8 cellular contexts compared by ENCODE assay signal in genomic region chr6:158322724-158323560, GRCh38. TPM values are rescaled to one million over a fixed set of nuclear protein-coding genes. Genes with fewer than 3 reads are reported as not detected.
DNase-seq lines count a peak whose midpoint lies in the region; ATAC-seq, FAIRE-seq and TF ChIP-seq lines count a peak whose summit lies in the region.

No MANE protein-coding gene starts in this region.

- no peak overlapping the region for H3K4me3 ChIP-seq in astrocyte (ENCODE audit: insufficient read depth, low read depth, low read length)
- no peak overlapping the region for H3K4me3 ChIP-seq in pancreas
- no peak overlapping the region for H3K4me3 ChIP-seq in lower leg skin (ENCODE audit: low read depth, poor library complexity, severe bottlenecking)

- H3K27ac ChIP-seq in astrocyte (ENCODE audit: low read depth, low read length) (no peak overlapping the region), pancreas (peak overlapping the region in 2 of 4 donors; percentile 57 to 58)

- H3K27me3 Mint-ChIP-seq in astrocyte (ENCODE audit: low read depth, unreplicated experiment): no peaks in the 10 kb centered on the region

- no peak overlapping the region for H3K4me3 Mint-ChIP-seq in astrocyte (ENCODE audit: unreplicated experiment)

- no peak for TF ChIP-seq POLR2A in lower leg skin (IDR thresholded peaks at IDR 0.05)

- peaks cover 18% of the 10 kb centered on the region for H3K4me1 Mint-ChIP-seq in astrocyte (ENCODE audit: low read depth, unreplicated experiment)

- peaks cover 13% of the 10 kb centered on the region for H3K36me3 Mint-ChIP-seq in astrocyte (ENCODE audit: low read depth, unreplicated experiment)

- no peak overlapping the region for H3K9ac ChIP-seq in astrocyte (ENCODE audit: low read length)

- no peaks in the 10 kb centered on the region for H3K9me3 Mint-ChIP-seq in astrocyte (ENCODE audit: unreplicated experiment)

- H3K9me3 ChIP-seq in astrocyte (ENCODE audit: insufficient read depth, low read depth, low read length) (no peaks in the 10 kb centered on the region), pancreas (no peaks in the 10 kb centered on the region)

- no peaks in the 10 kb centered on the region for H3K36me3 ChIP-seq in astrocyte (ENCODE audit: insufficient read depth, low read length)
- no peaks in the 10 kb centered on the region for H3K36me3 ChIP-seq in pancreas

- TF ChIP-seq CTCF in astrocyte (IDR thresholded peaks at IDR 0.05; ENCODE audit: insufficient read depth, low read depth, low read length): no peak
- no peak for TF ChIP-seq CTCF in pancreas (IDR thresholded peaks at IDR 0.05)
- TF ChIP-seq CTCF in lower leg skin (IDR thresholded peaks at IDR 0.05): no peak

- peaks cover 62% of the 10 kb centered on the region for H4K20me1 ChIP-seq in astrocyte (ENCODE audit: insufficient read depth, low read length)

- DNase-seq in DMS 273 (lab: John Stamatoyannopoulos, UW; ENCODE audit: unreplicated experiment): peak; percentile 77
- DNase-seq in astrocyte (ENCODE audit: low read depth): peak; percentile 85
- DNase-seq in pancreas: no peak
- no peak for DNase-seq in lower leg skin (ENCODE audit: low spot score in 2 of 2)
- no peak for DNase-seq in activated naive CD4-positive, alpha-beta T cell (lab: John Stamatoyannopoulos, UW)
- DNase-seq in medulla oblongata (ENCODE audit: extremely low spot score): no peak

- peaks cover 76% of the 10 kb centered on the region for H3K79me2 ChIP-seq in astrocyte (ENCODE audit: insufficient read depth, low read length)

- intact Hi-C loops in pancreas (cut with DNase I): no loop called here
- intact Hi-C loops in lower leg skin (cut with DNase I; ENCODE audit: low total_unique reads): no loop called here

- no peak overlapping the region for H3K4me2 ChIP-seq in astrocyte (ENCODE audit: low read length)

- 44 to 52% methylated on average over 11 of the region's 11 CpGs for WGBS in pancreas, 2 donors
- 66 to 74% methylated on average over 11 of the region's 11 CpGs for WGBS in lower leg skin, 2 donors

- no peak overlapping the region for H2AFZ ChIP-seq in astrocyte (ENCODE audit: low read depth, low read length)

- no peaks in the 10 kb centered on the region for H3K27me3 ChIP-seq in astrocyte (ENCODE audit: insufficient read depth, low read length)
- H3K27me3 ChIP-seq in pancreas: no peaks in the 10 kb centered on the region

- no peak overlapping the region for H3K27ac Mint-ChIP-seq in astrocyte (ENCODE audit: unreplicated experiment)

- peaks cover 15% of the 10 kb centered on the region for H3K4me1 ChIP-seq in astrocyte (ENCODE audit: insufficient read depth, low read length)
- H3K4me1 ChIP-seq in pancreas: peaks cover 10 to 26% (median 23%) of the 10 kb centered on the region in 3 donors

- ATAC-seq in GM19452 (IDR thresholded peaks at IDR 0.05; ENCODE audit: unreplicated experiment) (peak; percentile 87), HG03342 (IDR thresholded peaks at IDR 0.05; ENCODE audit: unreplicated experiment) (peak; percentile 76), pancreas (peak; percentile 80 to 89 (median 86))

- FAIRE-seq in astrocyte (lab: Jason Lieb, UNC) (peak; percentile 77), pancreas (lab: Jason Lieb, UNC) (no peak)

RNA-seq across cellular contexts. Expression of gene TULP4, which starts 10.7 kb away (rescaled TPM):
- total RNA-seq in astrocyte (79.1 and 91.2 TPM in 2 replicates), pancreas (10 to 100 TPM; 46.0 to 88.8 (median 58.4) TPM), lower leg skin (100 to 1,000 TPM; 141 to 198 (median 148) TPM)
- 1 to 10 TPM; 3.1 to 8.1 TPM for polyA plus RNA-seq in pancreas

Comparison
In these comparisons a context has a peak if more than half of its experiments do, and no peak if none do; other contexts are left out.
1. DNase-seq: peak in DMS 273 (single experiment) and astrocyte (single experiment); none in pancreas (0 of 6), lower leg skin (0 of 2), activated naive CD4-positive, alpha-beta T cell (0 of 4) and medulla oblongata (single experiment).
2. Peak in every context shown above with its lines, with median percentiles within 50 percentile points of each other: ATAC-seq.